ENCODE assay signal across 2 cellular contexts in the genomic region with DNA sequence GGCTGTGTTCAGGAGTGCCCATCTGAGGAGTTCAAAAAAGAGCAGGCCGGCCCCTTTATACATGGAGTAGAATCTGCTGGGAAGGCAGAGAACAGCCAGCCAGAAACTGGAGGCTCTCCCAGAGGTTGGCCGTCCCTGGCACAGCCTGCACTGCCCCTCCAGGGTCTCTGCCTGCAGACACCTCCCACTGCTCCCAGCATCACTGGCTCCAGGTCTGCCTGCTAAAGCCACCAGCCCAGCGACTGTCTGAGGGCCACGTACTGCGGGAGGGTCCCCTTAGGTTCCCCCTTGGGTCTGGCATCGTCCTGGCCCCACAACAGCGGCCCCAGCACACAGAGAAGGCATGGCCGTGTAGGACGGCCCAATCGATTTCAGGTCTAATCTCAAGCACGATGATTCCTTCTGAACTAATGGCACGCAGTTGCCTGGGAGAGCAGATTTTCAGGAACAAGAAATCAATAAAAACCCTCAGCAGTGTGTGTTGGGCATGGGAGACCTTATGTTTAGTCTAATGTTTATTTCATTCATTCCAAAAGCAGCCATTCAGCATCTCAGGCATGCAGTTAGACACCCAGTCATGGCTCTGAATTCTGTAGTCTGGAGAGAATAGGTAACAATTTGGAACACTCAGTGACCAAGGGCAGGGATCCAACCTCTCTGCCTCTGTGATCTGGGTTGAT.
TF ChIP-seq lines count a peak whose summit lies in the region.

No MANE protein-coding gene starts in this region.

TF ChIP-seq in IMR-90, 13 proteins besides CTCF, POLR2A, EP300 and RAD21:
- TF ChIP-seq, protein P1, sequence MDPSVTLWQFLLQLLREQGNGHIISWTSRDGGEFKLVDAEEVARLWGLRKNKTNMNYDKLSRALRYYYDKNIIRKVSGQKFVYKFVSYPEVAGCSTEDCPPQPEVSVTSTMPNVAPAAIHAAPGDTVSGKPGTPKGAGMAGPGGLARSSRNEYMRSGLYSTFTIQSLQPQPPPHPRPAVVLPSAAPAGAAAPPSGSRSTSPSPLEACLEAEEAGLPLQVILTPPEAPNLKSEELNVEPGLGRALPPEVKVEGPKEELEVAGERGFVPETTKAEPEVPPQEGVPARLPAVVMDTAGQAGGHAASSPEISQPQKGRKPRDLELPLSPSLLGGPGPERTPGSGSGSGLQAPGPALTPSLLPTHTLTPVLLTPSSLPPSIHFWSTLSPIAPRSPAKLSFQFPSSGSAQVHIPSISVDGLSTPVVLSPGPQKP (IDR thresholded peaks at IDR 0.05; ENCODE audit: borderline replicate concordance, low read depth, low read length): no peak
- TF ChIP-seq CEBPB (IDR thresholded peaks at IDR 0.05; ENCODE audit: low read depth, low read length): no peak
- TF ChIP-seq FOS (IDR thresholded peaks at IDR 0.05; ENCODE audit: low read depth, low read length): no peak

TF ChIP-seq in H1, 55 proteins besides CTCF, POLR2A, EP300 and RAD21:
- TF ChIP-seq HDAC6 (IDR thresholded peaks at IDR 0.05; ENCODE audit: low read depth, low read length) (no peak), SIX5 (IDR thresholded peaks at IDR 0.05; ENCODE audit: low read depth, low read length) (no peak), SUZ12 (IDR thresholded peaks at IDR 0.05; ENCODE audit: low read length) (no peak), HDAC2 (IDR thresholded peaks at IDR 0.05; ENCODE audit: borderline replicate concordance in 1 of 2, low read depth in 2 of 2, low read length in 2 of 2) (no peak), JUN (IDR thresholded peaks at IDR 0.05; ENCODE audit: low read depth, low read length) (no peak), SP1 (IDR thresholded peaks at IDR 0.05; ENCODE audit: low read depth, low read length) (no peak), USF2 (IDR thresholded peaks at IDR 0.05; ENCODE audit: low read length) (no peak), RBBP5 (IDR thresholded peaks at IDR 0.05; ENCODE audit: borderline replicate concordance, low read depth, low read length) (no peak), POU5F1 (IDR thresholded peaks at IDR 0.05; ENCODE audit: low read depth, low read length) (no peak), JUND (IDR thresholded peaks at IDR 0.05; ENCODE audit: low read length) (no peak), RFX5 (IDR thresholded peaks at IDR 0.05; ENCODE audit: borderline replicate concordance, low read depth, low read length) (no peak), CHD7 (IDR thresholded peaks at IDR 0.05; ENCODE audit: insufficient replicate concordance, low read length) (no peak), ZNF274 (IDR thresholded peaks at IDR 0.05; ENCODE audit: borderline replicate concordance, extremely low read depth, low read length) (no peak)
- TF ChIP-seq, protein P2, sequence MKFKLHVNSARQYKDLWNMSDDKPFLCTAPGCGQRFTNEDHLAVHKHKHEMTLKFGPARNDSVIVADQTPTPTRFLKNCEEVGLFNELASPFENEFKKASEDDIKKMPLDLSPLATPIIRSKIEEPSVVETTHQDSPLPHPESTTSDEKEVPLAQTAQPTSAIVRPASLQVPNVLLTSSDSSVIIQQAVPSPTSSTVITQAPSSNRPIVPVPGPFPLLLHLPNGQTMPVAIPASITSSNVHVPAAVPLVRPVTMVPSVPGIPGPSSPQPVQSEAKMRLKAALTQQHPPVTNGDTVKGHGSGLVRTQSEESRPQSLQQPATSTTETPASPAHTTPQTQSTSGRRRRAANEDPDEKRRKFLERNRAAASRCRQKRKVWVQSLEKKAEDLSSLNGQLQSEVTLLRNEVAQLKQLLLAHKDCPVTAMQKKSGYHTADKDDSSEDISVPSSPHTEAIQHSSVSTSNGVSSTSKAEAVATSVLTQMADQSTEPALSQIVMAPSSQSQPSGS (IDR thresholded peaks at IDR 0.05; ENCODE audit: low read length): no peak
- TF ChIP-seq, protein P3, sequence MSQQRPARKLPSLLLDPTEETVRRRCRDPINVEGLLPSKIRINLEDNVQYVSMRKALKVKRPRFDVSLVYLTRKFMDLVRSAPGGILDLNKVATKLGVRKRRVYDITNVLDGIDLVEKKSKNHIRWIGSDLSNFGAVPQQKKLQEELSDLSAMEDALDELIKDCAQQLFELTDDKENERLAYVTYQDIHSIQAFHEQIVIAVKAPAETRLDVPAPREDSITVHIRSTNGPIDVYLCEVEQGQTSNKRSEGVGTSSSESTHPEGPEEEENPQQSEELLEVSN (IDR thresholded peaks at IDR 0.05): no peak
